Comparison of ENCODE assay signal across 8 cellular contexts in genomic region chr9:85940832-85941616, GRCh38. TPM values are rescaled to one million over a fixed set of nuclear protein-coding genes. Genes with fewer than 3 reads are reported as not detected.
DNase-seq lines count a peak whose midpoint lies in the region; ATAC-seq and TF ChIP-seq lines count a peak whose summit lies in the region.

NAA35 (plus strand) TSS chr9:85941146; CDS start chr9:85942160, 1,014 bp downstream.

- H3K4me3 Mint-ChIP-seq in activated B cell treated with CpG ODN at 0.5 μM for 24 hours = peak within 1 kb of the TSS; percentile 84

- H3K36me3 Mint-ChIP-seq in activated B cell treated with CpG ODN at 0.5 μM for 24 hours (ENCODE audit: low read depth) = peaks cover 3% of the 10 kb centered on the region

- peak; percentile 94 for DNase-seq in AG04450 (ENCODE audit: low read depth, low spot score)
- DNase-seq in NCI-H345 (lab: John Stamatoyannopoulos, UW) = peak; percentile 96
- DNase-seq in activated B cell treated with CpG ODN at 0.5 μM for 24 hours = peak; percentile 97
- peak; percentile 67 to 99 (median 97) for DNase-seq in caudate nucleus (lab: John Stamatoyannopoulos, UW)
- DNase-seq in iPS-NIHi7 (ENCODE audit: extremely low spot score) = peak; percentile 99
- DNase-seq in smooth muscle cell of the brain vasculature (ENCODE audit: low read depth, low spot score) = peak; percentile 90

- intact Hi-C loops in activated B cell treated with CpG ODN at 0.5 μM for 24 hours (cut with micrococcal nuclease) = loop anchor here (1.0 to 10.0 kb wide), 8 partner anchors 136 to 1961 kb away; partner anchors contain the start of genes AGTPBP1, GAS1, HNRNPK and ISCA1

- TF ChIP-seq CTCF in AG04450 (IDR thresholded peaks at IDR 0.05; ENCODE audit: low read depth, low read length) (no peak), activated B cell treated with CpG ODN at 0.5 μM for 24 hours (IDR thresholded peaks at IDR 0.05) (no peak)

- CTCF ChIA-PET in AG04450 (lab: Charles Lee) = interaction anchor here (1.2 kb wide), 1 partner anchor 41 kb away, joined by 4 read pairs; no protein-coding TSS in a partner anchor
- CTCF ChIA-PET in activated B cell treated with CpG ODN at 0.5 μM for 24 hours (lab: Charles Lee) = no interaction called here

- POLR2A ChIA-PET in AG04450 (lab: Yijun Ruan, JAX) (interaction anchor here (0.5 kb wide), 1 partner anchor 201 kb away, joined by 4 read pairs; no protein-coding TSS in a partner anchor), activated B cell treated with CpG ODN at 0.5 μM for 24 hours (lab: Charles Lee) (interaction anchor here (1.3 kb wide), 1 partner anchor 341 kb away, joined by 4 read pairs; the partner anchor contains the start of gene ISCA1)

- peak within 1 kb of the TSS; percentile 89 for H3K27ac ChIP-seq in AG04450 (ENCODE audit: low read depth, low read length)
- H3K27ac ChIP-seq in caudate nucleus (ENCODE audit: low read depth, low read length) = peak within 1 kb of the TSS; percentile 93

- no peaks in the 10 kb centered on the region; the same call in 1 of the 2 replicates for H3K9me3 ChIP-seq in AG04450 (ENCODE audit: control insufficient read depth, insufficient read depth, low read length)

- H3K27me3 ChIP-seq in AG04450 (ENCODE audit: control insufficient read depth, insufficient read depth, low read length) = no peaks in the 10 kb centered on the region

- peak within 1 kb of the TSS; percentile 85 for H3K4me3 ChIP-seq in AG04450 (ENCODE audit: low read depth, low read length)

- H3K4me1 Mint-ChIP-seq in activated B cell treated with CpG ODN at 0.5 μM for 24 hours = peaks cover 18% of the 10 kb centered on the region

- H3K27me3 Mint-ChIP-seq in activated B cell treated with CpG ODN at 0.5 μM for 24 hours = peaks cover 4% of the 10 kb centered on the region

- ATAC-seq in GM18909 (IDR thresholded peaks at IDR 0.05; ENCODE audit: poor library complexity, unreplicated experiment) (peak; percentile 88), HG03196 (IDR thresholded peaks at IDR 0.05; ENCODE audit: unreplicated experiment) (peak; percentile 94), activated B cell treated with CpG ODN at 0.5 μM for 24 hours (ENCODE audit: low read depth) (peak; percentile 87)

- H3K9me3 Mint-ChIP-seq in activated B cell treated with CpG ODN at 0.5 μM for 24 hours = no peaks in the 10 kb centered on the region

- peak within 1 kb of the TSS; percentile 86 for H3K27ac Mint-ChIP-seq in activated B cell treated with CpG ODN at 0.5 μM for 24 hours

RNA-seq across cellular contexts. Expression of gene NAA35, which starts in this region (rescaled TPM):
- 19.0 and 25.2 TPM in 2 replicates for polyA plus RNA-seq in AG04450 (2011; rRNA removed)
- 11.4 and 18.8 TPM in 2 replicates for polyA minus RNA-seq in AG04450 (2011; rRNA and poly(A)+ RNA removed)
- 16.5 and 18.9 TPM in 2 replicates for total RNA-seq in activated B cell treated with CpG ODN at 0.5 μM for 24 hours

Comparison
In these comparisons a context has a peak if more than half of its experiments do, and no peak if none do; other contexts are left out.
1. Peak in every context shown above with its lines: DNase-seq, ATAC-seq, H3K4me3 ChIP-seq and H3K27ac ChIP-seq.